Comparison of ENCODE assay signal across 12 cellular contexts in the genomic region with DNA sequence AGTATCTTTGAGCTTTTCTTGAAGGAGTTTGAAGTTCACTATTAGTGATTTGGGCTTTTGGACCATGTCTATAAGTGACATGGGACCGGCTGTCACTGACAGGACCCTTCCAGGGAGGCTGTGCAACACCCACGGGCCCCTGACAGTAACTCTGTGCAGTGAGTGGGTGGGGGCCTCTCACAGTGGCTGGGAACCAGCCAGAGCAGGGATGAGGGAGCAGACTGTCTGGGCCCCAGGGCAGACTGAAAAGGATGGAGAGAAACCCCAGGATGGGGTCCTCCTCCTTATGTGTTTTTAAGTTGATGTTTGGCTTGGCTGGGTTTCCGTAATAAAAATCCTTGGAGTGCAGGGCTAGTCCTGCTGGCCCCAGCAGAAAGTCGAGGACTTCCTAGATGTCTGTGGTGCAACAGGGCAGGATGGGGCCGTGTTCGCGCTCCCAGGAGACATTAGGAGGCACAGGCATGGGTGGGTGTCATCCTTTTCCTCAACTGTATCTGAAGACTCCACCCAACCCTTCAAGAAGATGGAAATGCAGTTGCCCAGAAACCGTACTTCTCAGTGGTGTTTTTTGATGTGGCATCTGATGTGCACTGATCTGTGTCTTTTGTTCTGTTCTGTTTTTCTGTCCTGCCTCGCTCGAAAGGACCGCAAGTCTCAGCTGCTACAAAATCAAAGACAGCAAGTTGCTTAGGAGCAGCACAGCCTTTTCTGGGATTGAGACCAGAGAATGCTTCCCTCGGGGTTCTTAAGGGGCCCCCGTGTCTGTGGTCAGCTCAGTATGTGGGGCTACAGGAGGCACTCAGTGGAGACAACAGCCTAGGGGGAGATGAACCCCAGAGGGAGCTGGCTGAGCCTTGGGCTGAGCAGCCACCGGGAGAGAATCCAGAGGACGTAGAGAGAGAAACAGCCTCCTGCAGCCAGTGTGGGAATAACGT. TPM values are rescaled to one million over a fixed set of nuclear protein-coding genes. Genes with fewer than 3 reads are reported as not detected.
DNase-seq lines count a peak whose midpoint lies in the region; ATAC-seq and TF ChIP-seq lines count a peak whose summit lies in the region.
"Had no signal": no experiment of that assay in that cellular context is flagged by ENCODE, and none has a peak within 500 bp of the region (broad histone marks: within the 10 kb centered on the region; RNA-seq: fewer than 3 reads in every experiment).

No MANE protein-coding gene starts in this region.

- peaks cover 88 to 96% (median 94%) of the 10 kb centered on the region in 3 donors for H3K4me1 Mint-ChIP-seq in T-cell
- peaks cover 89% of the 10 kb centered on the region for H3K4me1 Mint-ChIP-seq in activated naive CD8-positive, alpha-beta T cell treated with anti-CD3 and anti-CD28 coated beads, Interleukin-2, amount 50 U/mL, for 24 hours

- ATAC-seq in T-cell (replicated peaks in 1 of 4) = peak; percentile 74 to 83 (median 80)
- ATAC-seq in activated naive CD8-positive, alpha-beta T cell treated with anti-CD3 and anti-CD28 coated beads, Interleukin-2, amount 50 U/mL, for 24 hours = peak; percentile 14
- ATAC-seq in thoracic aorta (ENCODE audit: insufficient number of reproducible peaks, low FRiP score, low read depth) = no peak
- ATAC-seq in HG03095 (IDR thresholded peaks at IDR 0.05; ENCODE audit: unreplicated experiment) = no peak
- ATAC-seq: heart left ventricle, psoas muscle had no signal

- DNase-seq in activated effector memory CD4-positive, alpha-beta T cell treated with anti-CD3 and anti-CD28 coated beads, Interleukin-2, amount 50 U/mL, for 16 hours = peak; percentile 75
- DNase-seq in activated effector memory CD4-positive, alpha-beta T cell treated with Interleukin-2 at 50 U/mL for 16 hours = no peak
- peak in 29 of 34 experiments; percentile 13 to 73 (median 43) for DNase-seq in T-cell
- DNase-seq in activated naive CD8-positive, alpha-beta T cell treated with anti-CD3 and anti-CD28 coated beads, Interleukin-2, amount 50 U/mL, for 24 hours = peak; percentile 21
- DNase-seq in thoracic aorta (ENCODE audit: low spot score) = no peak
- no peak for DNase-seq in G401 (ENCODE audit: low spot score)
- DNase-seq in amniotic stem cell (lab: John Stamatoyannopoulos, UW) = no peak
- DNase-seq: H7, KBM-7, psoas muscle had no signal

- no peaks in the 10 kb centered on the region for H3K9me3 Mint-ChIP-seq in T-cell
- H3K9me3 Mint-ChIP-seq in activated naive CD8-positive, alpha-beta T cell treated with anti-CD3 and anti-CD28 coated beads, Interleukin-2, amount 50 U/mL, for 24 hours = no peaks in the 10 kb centered on the region

- no peaks in the 10 kb centered on the region for H3K9me3 ChIP-seq in thoracic aorta
- H3K9me3 ChIP-seq: heart left ventricle, psoas muscle had no signal

- no peaks in the 10 kb centered on the region for H3K27me3 Mint-ChIP-seq in T-cell
- no peaks in the 10 kb centered on the region for H3K27me3 Mint-ChIP-seq in activated naive CD8-positive, alpha-beta T cell treated with anti-CD3 and anti-CD28 coated beads, Interleukin-2, amount 50 U/mL, for 24 hours

- POLR2A ChIA-PET in T-cell (lab: Charles Lee) = interaction anchor here in 1 of 2 donors (0.6 kb wide), 1 partner anchor 25 kb away, joined by 3 read pairs; no protein-coding TSS in a partner anchor

- peak overlapping the region; percentile 98 to 100 for H3K27ac Mint-ChIP-seq in T-cell
- H3K27ac Mint-ChIP-seq in activated naive CD8-positive, alpha-beta T cell treated with anti-CD3 and anti-CD28 coated beads, Interleukin-2, amount 50 U/mL, for 24 hours = peak overlapping the region; percentile 72

- H3K36me3 ChIP-seq in thoracic aorta = peaks cover 38% of the 10 kb centered on the region

- CTCF ChIA-PET in T-cell (lab: Charles Lee) = interaction anchor here in 1 of 2 donors (0.5 to 0.6 kb wide), 2 partner anchors 706 to 848 kb away, joined by 3 read pairs; no protein-coding TSS in a partner anchor

- peaks cover 50% of the 10 kb centered on the region for H3K36me3 Mint-ChIP-seq in T-cell
- H3K36me3 Mint-ChIP-seq in activated naive CD8-positive, alpha-beta T cell treated with anti-CD3 and anti-CD28 coated beads, Interleukin-2, amount 50 U/mL, for 24 hours (ENCODE audit: low read depth) = peaks cover 44% of the 10 kb centered on the region

- in situ Hi-C loops in G401 (cut with HindIII; ENCODE audit: low sequenced_read_pairs) = no loop called here

- H3K27me3 ChIP-seq in thoracic aorta (replicated peaks; ENCODE audit: insufficient read depth) = no peaks in the 10 kb centered on the region
- H3K27me3 ChIP-seq: heart left ventricle had no signal

- peaks cover 5 to 30% of the 10 kb centered on the region in 2 donors for H3K4me1 ChIP-seq in thoracic aorta (ENCODE audit: control insufficient read depth in 1 of 2, low read depth in 2 of 2)
- H3K4me1 ChIP-seq: psoas muscle had no signal

- peak overlapping the region; percentile 25 to 58 for H3K27ac ChIP-seq in thoracic aorta
- H3K27ac ChIP-seq: psoas muscle had no signal

- no peak overlapping the region for H3K4me3 ChIP-seq in thoracic aorta
- H3K4me3 ChIP-seq: psoas muscle had no signal

- H3K4me3 Mint-ChIP-seq in T-cell = peak overlapping the region; percentile 77 to 83 (median 83)
- peak overlapping the region; percentile 43 for H3K4me3 Mint-ChIP-seq in activated naive CD8-positive, alpha-beta T cell treated with anti-CD3 and anti-CD28 coated beads, Interleukin-2, amount 50 U/mL, for 24 hours

- TF ChIP-seq CTCF in thoracic aorta (IDR thresholded peaks at IDR 0.05) = no peak

RNA-seq across cellular contexts. Expression of gene PLD6, which starts 24.2 kb away (rescaled TPM):
- total RNA-seq in T-cell = 10 to 100 TPM in 4 of 5 donors, 1 to 10 TPM in 1; 7.3 to 18.3 (median 11.1) TPM
- total RNA-seq in thoracic aorta = 1 to 10 TPM in 1 of 2 donors, under 1 TPM in 1; 0.68 to 5.5 TPM
- total RNA-seq in G401 (2014; rRNA removed; shearing (Covaris generic)) = 12.4 and 16.2 TPM in 2 replicates

RNA-seq across cellular contexts. Expression of gene FLCN, which starts 55.0 kb away (rescaled TPM):
- total RNA-seq in T-cell (10 to 100 TPM; 37.2 to 84.9 (median 70.8) TPM), thoracic aorta (100 to 1,000 TPM in 1 of 2 donors, 10 to 100 TPM in 1; 64.3 to 123 TPM)
- 66.2 and 75.3 TPM in 2 replicates for total RNA-seq in G401 (2014; rRNA removed; shearing (Covaris generic))

Comparison
In these comparisons a context has a peak if more than half of its experiments do, and no peak if none do; other contexts are left out.
1. DNase-seq: peak in activated effector memory CD4-positive, alpha-beta T cell treated with anti-CD3 and anti-CD28 coated beads, Interleukin-2, amount 50 U/mL, for 16 hours (single experiment), T-cell (29 of 34) and activated naive CD8-positive, alpha-beta T cell treated with anti-CD3 and anti-CD28 coated beads, Interleukin-2, amount 50 U/mL, for 24 hours (single experiment); none in activated effector memory CD4-positive, alpha-beta T cell treated with Interleukin-2 at 50 U/mL for 16 hours (single experiment), thoracic aorta (single experiment), G401 (single experiment) and amniotic stem cell (single experiment).
2. ATAC-seq: peak in T-cell (4 of 4) and activated naive CD8-positive, alpha-beta T cell treated with anti-CD3 and anti-CD28 coated beads, Interleukin-2, amount 50 U/mL, for 24 hours (single experiment); none in thoracic aorta (single experiment) and HG03095 (single experiment).